In genomic region chr3:65492249-65492648, GRCh38 we compare ENCODE assay signal across 35 cellular contexts.
"Had no signal": no experiment of that assay in that cellular context is flagged by ENCODE, and none has a peak within 500 bp of the region (broad histone marks: within the 10 kb centered on the region; RNA-seq: fewer than 3 reads in every experiment).

No MANE protein-coding gene starts in this region.

- DNase-seq: Karpas-422, Kasumi-1, MG63, MM.1S, MV-4-11, NCI-H1048, NCI-H1092, NCI-H1092 treated with DMSO at 0.1 percent for 48 hours, NCI-H1105, NCI-H1105 treated with DMSO at 0.1 percent for 48 hours, NCI-H1417, NCI-H1417 treated with DMSO at 0.1 percent for 48 hours, NCI-H1436, NCI-H1436 treated with DMSO at 0.1 percent for 48 hours, NCI-H146, NCI-H1694, NCI-H1694 treated with DMSO at 0.1 percent for 48 hours, NCI-H187, NCI-H187 treated with DMSO at 0.1 percent for 48 hours, NCI-H1930, NCI-H2029, NCI-H2029 treated with DMSO at 0.1 percent for 48 hours, NCI-H2081, NCI-H2081 treated with DMSO at 0.1 percent for 48 hours, NCI-H2107, NCI-H2171, NCI-H2171 treated with DMSO at 0.1 percent for 48 hours, NCI-H2227 treated with DMSO at 0.1 percent for 48 hours, NCI-H226, NCI-H345, NCI-H446, NCI-H446 treated with DMSO at 0.1 percent for 48 hours, NCI-H510A, NCI-H510A treated with DMSO at 0.1 percent for 48 hours, NCI-H524 had no signal

- H3K9me3 ChIP-seq: MG63 had no signal

- H3K36me3 ChIP-seq: MG63 had no signal

- H3K27me3 ChIP-seq: MG63 had no signal

- H3K4me3 ChIP-seq: MG63 had no signal
